ENCODE assay signal across 8 cellular contexts in genomic region chr12:105107497-105108371, GRCh38. TPM values are rescaled to one million over a fixed set of nuclear protein-coding genes. Genes with fewer than 3 reads are reported as not detected.
DNase-seq lines count a peak whose midpoint lies in the region; FAIRE-seq and TF ChIP-seq lines count a peak whose summit lies in the region.

A gene with protein sequence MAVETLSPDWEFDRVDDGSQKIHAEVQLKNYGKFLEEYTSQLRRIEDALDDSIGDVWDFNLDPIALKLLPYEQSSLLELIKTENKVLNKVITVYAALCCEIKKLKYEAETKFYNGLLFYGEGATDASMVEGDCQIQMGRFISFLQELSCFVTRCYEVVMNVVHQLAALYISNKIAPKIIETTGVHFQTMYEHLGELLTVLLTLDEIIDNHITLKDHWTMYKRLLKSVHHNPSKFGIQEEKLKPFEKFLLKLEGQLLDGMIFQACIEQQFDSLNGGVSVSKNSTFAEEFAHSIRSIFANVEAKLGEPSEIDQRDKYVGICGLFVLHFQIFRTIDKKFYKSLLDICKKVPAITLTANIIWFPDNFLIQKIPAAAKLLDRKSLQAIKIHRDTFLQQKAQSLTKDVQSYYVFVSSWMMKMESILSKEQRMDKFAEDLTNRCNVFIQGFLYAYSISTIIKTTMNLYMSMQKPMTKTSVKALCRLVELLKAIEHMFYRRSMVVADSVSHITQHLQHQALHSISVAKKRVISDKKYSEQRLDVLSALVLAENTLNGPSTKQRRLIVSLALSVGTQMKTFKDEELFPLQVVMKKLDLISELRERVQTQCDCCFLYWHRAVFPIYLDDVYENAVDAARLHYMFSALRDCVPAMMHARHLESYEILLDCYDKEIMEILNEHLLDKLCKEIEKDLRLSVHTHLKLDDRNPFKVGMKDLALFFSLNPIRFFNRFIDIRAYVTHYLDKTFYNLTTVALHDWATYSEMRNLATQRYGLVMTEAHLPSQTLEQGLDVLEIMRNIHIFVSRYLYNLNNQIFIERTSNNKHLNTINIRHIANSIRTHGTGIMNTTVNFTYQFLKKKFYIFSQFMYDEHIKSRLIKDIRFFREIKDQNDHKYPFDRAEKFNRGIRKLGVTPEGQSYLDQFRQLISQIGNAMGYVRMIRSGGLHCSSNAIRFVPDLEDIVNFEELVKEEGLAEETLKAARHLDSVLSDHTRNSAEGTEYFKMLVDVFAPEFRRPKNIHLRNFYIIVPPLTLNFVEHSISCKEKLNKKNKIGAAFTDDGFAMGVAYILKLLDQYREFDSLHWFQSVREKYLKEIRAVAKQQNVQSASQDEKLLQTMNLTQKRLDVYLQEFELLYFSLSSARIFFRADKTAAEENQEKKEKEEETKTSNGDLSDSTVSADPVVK (plus strand): TSS chr12:105107731. CDS start chr12:105107801, 70 bp downstream.

- H3K4me3 Mint-ChIP-seq in HFFc6 = peak within 1 kb of the TSS; percentile 91
- peak within 1 kb of the TSS; percentile 90 for H3K4me3 Mint-ChIP-seq in activated naive CD4-positive, alpha-beta T cell treated with anti-CD3 and anti-CD28 coated beads for 36 hours

- H3K27me3 ChIP-seq in GM06990 (replicated peaks; ENCODE audit: control insufficient read depth, insufficient read depth, low read length) = no peaks in the 10 kb centered on the region
- peaks cover 37% of the 10 kb centered on the region for H3K27me3 ChIP-seq in neutrophil

- peaks cover 47% of the 10 kb centered on the region for H3K4me1 Mint-ChIP-seq in HFFc6 (ENCODE audit: low read depth)
- H3K4me1 Mint-ChIP-seq in activated naive CD4-positive, alpha-beta T cell treated with anti-CD3 and anti-CD28 coated beads for 36 hours (ENCODE audit: low read depth) = peaks cover 35% of the 10 kb centered on the region

- peaks cover 45% of the 10 kb centered on the region in 2 experiments for H3K4me1 ChIP-seq in neutrophil (ENCODE audit: control insufficient read depth in 1 of 2, insufficient read depth in 1 of 2, low read depth in 1 of 2, low read length in 1 of 2)

- TF ChIP-seq CTCF in GM06990 (IDR thresholded peaks at IDR 0.05; ENCODE audit: insufficient read depth, low read length, poor library complexity, severe bottlenecking) (no peak), HFFc6 (IDR thresholded peaks at IDR 0.05) (no peak), NB4 (IDR thresholded peaks at IDR 0.05; ENCODE audit: low read depth, low read length) (no peak), neutrophil (IDR thresholded peaks at IDR 0.05) (peak; percentile 35)

- no peaks in the 10 kb centered on the region for H3K36me3 ChIP-seq in GM06990 (ENCODE audit: control insufficient read depth, insufficient read depth, low read length)
- peaks cover 14% of the 10 kb centered on the region for H3K36me3 ChIP-seq in neutrophil

- H3K36me3 Mint-ChIP-seq in HFFc6 (ENCODE audit: low read depth) = peaks cover 16% of the 10 kb centered on the region
- peaks cover 5% of the 10 kb centered on the region for H3K36me3 Mint-ChIP-seq in activated naive CD4-positive, alpha-beta T cell treated with anti-CD3 and anti-CD28 coated beads for 36 hours (ENCODE audit: low read depth)

- H3K9me3 Mint-ChIP-seq in HFFc6 = no peaks in the 10 kb centered on the region
- H3K9me3 Mint-ChIP-seq in activated naive CD4-positive, alpha-beta T cell treated with anti-CD3 and anti-CD28 coated beads for 36 hours = peaks cover 3% of the 10 kb centered on the region

- intact Hi-C loops in activated naive CD4-positive, alpha-beta T cell treated with anti-CD3 and anti-CD28 coated beads for 36 hours (cut with micrococcal nuclease) = loop anchor here (1.0 to 5.0 kb wide), 13 partner anchors 23 to 1985 kb away; partner anchors contain the start of genes ALDH1L2, APPL2, C12orf75 and CRY1

- H3K4me3 ChIP-seq in GM06990 (replicated peaks; ENCODE audit: low read depth, low read length) = peak within 1 kb of the TSS; percentile 98
- peak within 1 kb of the TSS; percentile 84 for H3K4me3 ChIP-seq in NB4 (ENCODE audit: low read depth, low read length)
- H3K4me3 ChIP-seq in neutrophil (ENCODE audit: low read depth in 1 of 2, low read length in 1 of 2) = peak within 1 kb of the TSS; percentile 93 to 94

- H3K9me3 ChIP-seq in neutrophil = no peaks in the 10 kb centered on the region

- DNase-seq in GM06990 (ENCODE audit: extremely low read depth, insufficient read length) (peak; percentile 97), HFFc6 (peak; percentile 87), NB4 (ENCODE audit: low read depth) (peak; percentile 98), SK-N-DZ (ENCODE audit: low spot score) (peak; percentile 91), frontal cortex (ENCODE audit: low spot score in 2 of 2) (peak; percentile 97 to 98), substantia nigra (lab: John Stamatoyannopoulos, UW) (peak; percentile 57 to 98 (median 94))
- peak; percentile 95 for DNase-seq in activated naive CD4-positive, alpha-beta T cell treated with anti-CD3 and anti-CD28 coated beads for 36 hours

- peak; percentile 97 for TF ChIP-seq POLR2A in NB4 (IDR thresholded peaks at IDR 0.05; ENCODE audit: extremely low read depth, insufficient read length)

- peak within 1 kb of the TSS; percentile 86 for H3K27ac Mint-ChIP-seq in HFFc6
- peak within 1 kb of the TSS; percentile 91 for H3K27ac Mint-ChIP-seq in activated naive CD4-positive, alpha-beta T cell treated with anti-CD3 and anti-CD28 coated beads for 36 hours

- peaks cover 4% of the 10 kb centered on the region; the same call in 1 of the 2 replicates for H3K27me3 Mint-ChIP-seq in HFFc6 (ENCODE audit: insufficient read depth)
- peaks cover 13% of the 10 kb centered on the region for H3K27me3 Mint-ChIP-seq in activated naive CD4-positive, alpha-beta T cell treated with anti-CD3 and anti-CD28 coated beads for 36 hours (ENCODE audit: low read depth)

- FAIRE-seq in frontal cortex (lab: Jason Lieb, UNC) = no peak

- CTCF ChIA-PET in activated naive CD4-positive, alpha-beta T cell treated with anti-CD3 and anti-CD28 coated beads for 36 hours (lab: Charles Lee) = no interaction called here

- peak within 1 kb of the TSS; percentile 99 for H3K27ac ChIP-seq in neutrophil
- H3K27ac ChIP-seq in substantia nigra (ENCODE audit: low read depth, low read length, poor library complexity, severe bottlenecking) = peak within 1 kb of the TSS; percentile 95

RNA-seq across cellular contexts. Expression of the gene that starts here (rescaled TPM):
- total RNA-seq in HFFc6 (2021; fragmentation: NEBNext Ultra II Directional; extraction: Animal tissue kit (Norgen Biotek cat#: 25700)) = 10 to 100 TPM; 41.6 to 47.3 (median 44.1) TPM
- 22.1 and 25.6 TPM in 2 replicates for polyA plus RNA-seq in SK-N-DZ (2014; cell fraction: cytosol; rRNA removed)
- polyA plus RNA-seq in SK-N-DZ (2014; cell fraction: nucleus; rRNA removed) = 51.3 and 60.3 TPM in 2 replicates
- total RNA-seq in activated naive CD4-positive, alpha-beta T cell treated with anti-CD3 and anti-CD28 coated beads for 36 hours = 10 to 100 TPM; 23.7 to 26.0 TPM
- total RNA-seq in frontal cortex = 73.0 TPM

Comparison
In these comparisons a context has a peak if more than half of its experiments do, and no peak if none do; other contexts are left out.
1. Peak in every context shown above with its lines: DNase-seq, H3K4me3 ChIP-seq and H3K27ac ChIP-seq.